ENCODE assay signal across 8 cellular contexts in the genomic region with DNA sequence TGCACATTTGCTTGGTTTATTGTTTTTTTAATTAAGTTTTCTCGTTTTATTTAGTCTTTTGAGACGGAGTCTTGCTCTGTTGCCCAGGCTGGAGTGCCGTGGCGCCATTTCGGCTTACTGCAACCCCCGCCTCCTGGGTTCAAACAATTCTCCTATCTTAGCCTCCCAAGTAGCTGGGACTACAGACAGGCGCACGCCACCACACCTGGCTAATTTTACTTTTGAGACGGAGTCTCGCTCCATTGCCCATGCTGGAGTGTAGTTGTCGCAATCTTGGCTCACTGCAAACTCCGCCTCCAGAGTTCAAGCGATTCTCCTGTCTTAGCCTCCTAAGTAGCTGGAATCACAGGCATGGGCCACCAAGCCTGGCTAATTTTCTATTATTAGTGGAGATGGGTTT. TPM values are rescaled to one million over a fixed set of nuclear protein-coding genes. Genes with fewer than 3 reads are reported as not detected.
DNase-seq lines count a peak whose midpoint lies in the region; ATAC-seq and TF ChIP-seq lines count a peak whose summit lies in the region.

No MANE protein-coding gene starts in this region.

- no peaks in the 10 kb centered on the region for H3K27me3 Mint-ChIP-seq in activated CD8-positive, alpha-beta memory T cell treated with anti-CD3 and anti-CD28 coated beads, Interleukin-2, amount 10 ng/mL, durations not matched to agents 7 days and 5 days
- H3K27me3 Mint-ChIP-seq in activated naive CD8-positive, alpha-beta T cell treated with anti-CD3 and anti-CD28 coated beads for 36 hours = peaks cover 4% of the 10 kb centered on the region

- CTCF ChIA-PET in activated CD8-positive, alpha-beta memory T cell treated with anti-CD3 and anti-CD28 coated beads, Interleukin-2, amount 10 ng/mL, durations not matched to agents 7 days and 5 days (lab: Charles Lee) = interaction anchor here (1.1 kb wide), 1 partner anchor 13 kb away, joined by 3 read pairs; a partner anchor contains a TSS

- H3K4me3 ChIP-seq in thoracic aorta = peak overlapping the region; percentile 82

- ATAC-seq in activated CD8-positive, alpha-beta memory T cell treated with anti-CD3 and anti-CD28 coated beads, Interleukin-2, amount 10 ng/mL, durations not matched to agents 7 days and 5 days = no peak
- ATAC-seq in thoracic aorta (ENCODE audit: insufficient number of reproducible peaks, low FRiP score, low read depth) = no peak
- no peak for ATAC-seq in HG02759 (IDR thresholded peaks at IDR 0.05; ENCODE audit: unreplicated experiment)

- H3K27ac ChIP-seq in thoracic aorta = peak overlapping the region in 1 of 2 donors; percentile 87

- peak overlapping the region; percentile 88 for H3K4me3 Mint-ChIP-seq in activated CD8-positive, alpha-beta memory T cell treated with anti-CD3 and anti-CD28 coated beads, Interleukin-2, amount 10 ng/mL, durations not matched to agents 7 days and 5 days
- peak overlapping the region; percentile 98 for H3K4me3 Mint-ChIP-seq in activated naive CD8-positive, alpha-beta T cell treated with anti-CD3 and anti-CD28 coated beads for 36 hours

- no peaks in the 10 kb centered on the region for H3K9me3 Mint-ChIP-seq in activated CD8-positive, alpha-beta memory T cell treated with anti-CD3 and anti-CD28 coated beads, Interleukin-2, amount 10 ng/mL, durations not matched to agents 7 days and 5 days (ENCODE audit: low read depth)
- no peaks in the 10 kb centered on the region for H3K9me3 Mint-ChIP-seq in activated naive CD8-positive, alpha-beta T cell treated with anti-CD3 and anti-CD28 coated beads for 36 hours

- H3K27ac Mint-ChIP-seq in activated CD8-positive, alpha-beta memory T cell treated with anti-CD3 and anti-CD28 coated beads, Interleukin-2, amount 10 ng/mL, durations not matched to agents 7 days and 5 days = peak overlapping the region; percentile 99
- H3K27ac Mint-ChIP-seq in activated naive CD8-positive, alpha-beta T cell treated with anti-CD3 and anti-CD28 coated beads for 36 hours = peak overlapping the region; percentile 99

- TF ChIP-seq CTCF in thoracic aorta (IDR thresholded peaks at IDR 0.05) = no peak
- no peak for TF ChIP-seq CTCF in GM13976 (IDR thresholded peaks at IDR 0.05; ENCODE audit: borderline replicate concordance, control extremely low read depth, extremely low read depth, insufficient read depth, missing control alignments)

- H3K27me3 ChIP-seq in thoracic aorta (replicated peaks; ENCODE audit: insufficient read depth) = no peaks in the 10 kb centered on the region

- H3K4me1 Mint-ChIP-seq in activated CD8-positive, alpha-beta memory T cell treated with anti-CD3 and anti-CD28 coated beads, Interleukin-2, amount 10 ng/mL, durations not matched to agents 7 days and 5 days = peaks cover 57% of the 10 kb centered on the region
- peaks cover 59% of the 10 kb centered on the region for H3K4me1 Mint-ChIP-seq in activated naive CD8-positive, alpha-beta T cell treated with anti-CD3 and anti-CD28 coated beads for 36 hours

- peaks cover 38% of the 10 kb centered on the region for H3K36me3 ChIP-seq in thoracic aorta

- in situ Hi-C loops in GM13976 (cut with MboI; ENCODE audit: low sequenced_read_pairs, unreplicated experiment) = no loop called here

- H3K36me3 Mint-ChIP-seq in activated CD8-positive, alpha-beta memory T cell treated with anti-CD3 and anti-CD28 coated beads, Interleukin-2, amount 10 ng/mL, durations not matched to agents 7 days and 5 days = peaks cover 59% of the 10 kb centered on the region
- peaks cover 59% of the 10 kb centered on the region for H3K36me3 Mint-ChIP-seq in activated naive CD8-positive, alpha-beta T cell treated with anti-CD3 and anti-CD28 coated beads for 36 hours

- peaks cover 24 to 49% of the 10 kb centered on the region in 2 donors for H3K4me1 ChIP-seq in thoracic aorta (ENCODE audit: control insufficient read depth in 1 of 2, low read depth in 2 of 2)

- H3K9me3 ChIP-seq in thoracic aorta = no peaks in the 10 kb centered on the region

- no peak for DNase-seq in activated CD8-positive, alpha-beta memory T cell treated with anti-CD3 and anti-CD28 coated beads, Interleukin-2, amount 10 ng/mL, durations not matched to agents 7 days and 5 days
- no peak for DNase-seq in activated CD8-positive, alpha-beta memory T cell treated with anti-CD3 and anti-CD28 coated beads, Interleukin-2, amount 50 U/mL, for 4 hours
- DNase-seq in activated naive CD8-positive, alpha-beta T cell treated with anti-CD3 and anti-CD28 coated beads for 36 hours = no peak
- peak; percentile 23 for DNase-seq in kidney glomerular epithelial cell (lab: John Stamatoyannopoulos, UW)
- DNase-seq in thoracic aorta (ENCODE audit: low spot score) = no peak
- DNase-seq in stimulated activated CD4-positive, alpha-beta T cell treated with anti-CD3 and anti-CD28 coated beads, Interleukin-12 subunit alpha, Interleukin-12 subunit beta, amount 100 ng/mL, for 4 hours = no peak
- no peak for DNase-seq in GM13976 (ENCODE audit: low spot score)

RNA-seq across cellular contexts. Expression of a gene that starts 1.3 kb away (rescaled TPM):
- 1,000 to 10,000 TPM; 1,212 to 1,220 TPM for total RNA-seq in activated CD8-positive, alpha-beta memory T cell treated with anti-CD3 and anti-CD28 coated beads, Interleukin-2, amount 10 ng/mL, durations not matched to agents 7 days and 5 days
- 1,000 to 10,000 TPM; 1,783 to 1,787 TPM for total RNA-seq in activated naive CD8-positive, alpha-beta T cell treated with anti-CD3 and anti-CD28 coated beads for 36 hours
- 1,000 to 10,000 TPM; 1,017 to 1,395 TPM for total RNA-seq in thoracic aorta

RNA-seq across cellular contexts. Expression of a gene that starts 10.9 kb away (rescaled TPM):
- total RNA-seq in activated CD8-positive, alpha-beta memory T cell treated with anti-CD3 and anti-CD28 coated beads, Interleukin-2, amount 10 ng/mL, durations not matched to agents 7 days and 5 days = 10 to 100 TPM; 11.4 to 13.5 TPM
- total RNA-seq in activated naive CD8-positive, alpha-beta T cell treated with anti-CD3 and anti-CD28 coated beads for 36 hours = 10 to 100 TPM; 15.5 to 16.4 TPM
- total RNA-seq in thoracic aorta = 10 to 100 TPM; 38.5 to 60.7 TPM

RNA-seq across cellular contexts. Expression of a gene that starts 12.6 kb away (rescaled TPM):
- 10 to 100 TPM; 54.7 to 76.3 TPM for total RNA-seq in activated CD8-positive, alpha-beta memory T cell treated with anti-CD3 and anti-CD28 coated beads, Interleukin-2, amount 10 ng/mL, durations not matched to agents 7 days and 5 days
- 10 to 100 TPM; 57.0 to 57.1 TPM for total RNA-seq in activated naive CD8-positive, alpha-beta T cell treated with anti-CD3 and anti-CD28 coated beads for 36 hours
- total RNA-seq in thoracic aorta = 10 to 100 TPM; 46.0 to 61.1 TPM

RNA-seq across cellular contexts. Expression of a gene that starts 20.8 kb away (rescaled TPM):
- under 1 TPM in 1 of 2 experiments, not detected in 1; 0.35 TPM for total RNA-seq in activated CD8-positive, alpha-beta memory T cell treated with anti-CD3 and anti-CD28 coated beads, Interleukin-2, amount 10 ng/mL, durations not matched to agents 7 days and 5 days
- total RNA-seq in activated naive CD8-positive, alpha-beta T cell treated with anti-CD3 and anti-CD28 coated beads for 36 hours = not detected
- total RNA-seq in thoracic aorta = 10 to 100 TPM; 21.9 to 71.5 TPM

RNA-seq across cellular contexts. Expression of a gene that starts 29.0 kb away (rescaled TPM):
- total RNA-seq in activated CD8-positive, alpha-beta memory T cell treated with anti-CD3 and anti-CD28 coated beads, Interleukin-2, amount 10 ng/mL, durations not matched to agents 7 days and 5 days = 1 to 10 TPM in 1 of 2 experiments, under 1 TPM in 1; 0.89 to 1.3 TPM
- not detected for total RNA-seq in activated naive CD8-positive, alpha-beta T cell treated with anti-CD3 and anti-CD28 coated beads for 36 hours
- total RNA-seq in thoracic aorta = 1 to 10 TPM in 1 of 2 donors, under 1 TPM in 1; 0.41 to 7.8 TPM
